22 cellular contexts compared by ENCODE assay signal in genomic region chr1:224815647-224816046, GRCh38.
"Had no signal": no experiment of that assay in that cellular context is flagged by ENCODE, and none has a peak within 500 bp of the region (broad histone marks: within the 10 kb centered on the region; RNA-seq: fewer than 3 reads in every experiment).

No MANE protein-coding gene starts in this region.

- H3K4me1 Mint-ChIP-seq: activated CD4-positive, alpha-beta T cell treated with anti-CD3 and anti-CD28 coated beads, Interleukin-2, amount 10 ng/mL, durations not matched to agents 7 days and 5 days; brain; memory B cell had no signal

- H3K36me3 ChIP-seq: gastroesophageal sphincter, pancreas, right atrium auricular region, thyroid gland, upper lobe of right lung, WERI-Rb-1 had no signal

- H3K9me3 ChIP-seq: pancreas, thyroid gland, upper lobe of right lung had no signal

- H3K4me3 Mint-ChIP-seq: activated CD4-positive, alpha-beta T cell treated with anti-CD3 and anti-CD28 coated beads, Interleukin-2, amount 10 ng/mL, durations not matched to agents 7 days and 5 days; activated CD8-positive, alpha-beta T cell treated with anti-CD3 and anti-CD28 coated beads for 36 hours; brain; memory B cell; nephron progenitor cell had no signal

- DNase-seq: activated CD4-positive, alpha-beta T cell treated with anti-CD3 and anti-CD28 coated beads, Interleukin-2, amount 10 ng/mL, durations not matched to agents 7 days and 5 days; activated CD4-positive, CD25-positive, alpha-beta regulatory T cell treated with anti-CD3 and anti-CD28 coated beads, Interleukin-2, amount 50 U/mL, for 72 hours; activated CD8-positive, alpha-beta T cell treated with anti-CD3 and anti-CD28 coated beads for 36 hours; activated T-cell treated with anti-CD3 and anti-CD28 coated beads, Interleukin-2, amount 50 U/mL, for 1 hour; aorta; head of caudate nucleus; islet precursor cell; left cardiac atrium; nephron progenitor cell; pancreas; psoas muscle; stimulated activated CD4-positive, alpha-beta T cell treated with anti-CD3 and anti-CD28 coated beads, Interleukin-4, amount 100 ng/mL, for 24 hours; stimulated activated naive CD4-positive, alpha-beta T cell treated with Interleukin-2 at 50 U/mL for 16 hours; substantia nigra; thyroid gland; upper lobe of right lung; WERI-Rb-1 had no signal

- H3K4me1 ChIP-seq: gastroesophageal sphincter, pancreas, psoas muscle, right atrium auricular region, thyroid gland, upper lobe of right lung had no signal

- H3K27me3 ChIP-seq: gastroesophageal sphincter, pancreas, right atrium auricular region, thyroid gland, upper lobe of right lung had no signal

- H3K36me3 Mint-ChIP-seq: brain, memory B cell had no signal

- H3K27ac ChIP-seq: epithelial cell of prostate, gastroesophageal sphincter, pancreas, psoas muscle, right atrium auricular region, thyroid gland, upper lobe of right lung, WERI-Rb-1 had no signal

- H3K4me3 ChIP-seq: gastroesophageal sphincter, pancreas, psoas muscle, right atrium auricular region, thyroid gland, upper lobe of right lung had no signal

- ATAC-seq: activated CD8-positive, alpha-beta T cell treated with anti-CD3 and anti-CD28 coated beads for 36 hours; gastroesophageal sphincter; left cardiac atrium; pancreas; psoas muscle; upper lobe of right lung had no signal

- H3K27ac Mint-ChIP-seq: activated CD4-positive, alpha-beta T cell treated with anti-CD3 and anti-CD28 coated beads, Interleukin-2, amount 10 ng/mL, durations not matched to agents 7 days and 5 days; activated CD8-positive, alpha-beta T cell treated with anti-CD3 and anti-CD28 coated beads for 36 hours; brain; memory B cell; nephron progenitor cell had no signal
